ENCODE assay signal across 1 cellular context in the genomic region with DNA sequence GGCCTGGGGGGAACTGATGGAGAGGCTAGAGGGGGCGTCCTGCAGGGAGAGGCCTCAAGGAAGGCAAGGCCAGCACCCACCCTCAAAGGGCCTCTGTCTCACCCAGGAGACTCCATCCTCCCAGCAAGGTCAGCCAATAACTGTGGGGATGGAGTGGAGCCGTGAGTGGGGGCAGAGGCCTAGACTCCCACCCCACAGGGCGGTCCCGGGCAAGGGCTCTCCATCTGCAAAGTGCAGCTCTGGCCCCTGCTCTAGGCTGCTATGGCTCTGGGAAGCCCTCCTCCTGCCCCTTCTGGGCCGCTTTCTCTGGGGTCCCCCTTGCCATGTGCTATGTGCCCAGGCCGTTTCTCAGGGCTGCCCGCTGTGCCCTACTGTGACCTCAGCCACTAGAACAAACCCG.
TF ChIP-seq lines count a peak whose summit lies in the region.

No MANE protein-coding gene starts in this region.

TF ChIP-seq in K562, 482 proteins besides CTCF, POLR2A, EP300 and RAD21:
- peak; percentile 14; the same call in 1 of the 2 replicates for TF ChIP-seq POLR2G (IDR thresholded peaks at IDR 0.05; ENCODE audit: low read depth, low read length)
- TF ChIP-seq HIVEP1 (CRISPR knock-in tag; IDR thresholded peaks at IDR 0.05) = no peak
- TF ChIP-seq ZNF316 (IDR thresholded peaks at IDR 0.05) = no peak
- TF ChIP-seq ZC3H11A (IDR thresholded peaks at IDR 0.05; ENCODE audit: low read depth, low read length) = no peak
- no peak for TF ChIP-seq KDM1A (IDR thresholded peaks at IDR 0.05)
